In the genomic region with DNA sequence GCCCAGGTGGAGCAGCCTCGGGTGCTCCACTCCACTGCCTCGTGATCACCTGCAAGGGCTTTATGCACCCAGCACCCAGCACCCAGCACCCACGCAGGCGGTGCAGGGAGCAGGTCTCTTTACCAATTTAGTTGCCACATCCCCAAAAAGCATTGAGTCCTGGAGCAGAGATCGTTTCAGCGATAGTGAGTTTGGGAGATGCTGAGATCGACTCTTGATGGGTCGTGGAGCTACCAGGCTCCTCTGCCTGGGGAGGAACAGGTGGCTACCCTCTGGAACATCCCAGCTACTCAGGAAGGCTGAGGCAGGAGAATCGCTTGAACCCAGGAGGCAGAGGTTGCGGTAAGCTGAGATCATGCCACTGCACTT, we compare ENCODE assay signal across 1 cellular context.
TF ChIP-seq lines count a peak whose summit lies in the region.

No MANE protein-coding gene starts in this region.

TF ChIP-seq in H1, 55 proteins besides CTCF, POLR2A, EP300 and RAD21 (continued from another document):
- no peak for TF ChIP-seq RFX5 (IDR thresholded peaks at IDR 0.05; ENCODE audit: borderline replicate concordance, low read depth, low read length)
- TF ChIP-seq CBX5 (IDR thresholded peaks at IDR 0.05; ENCODE audit: low read depth, low read length): no peak
- no peak for TF ChIP-seq TAF7 (optimal IDR thresholded peaks at IDR 0.05; ENCODE audit: borderline replicate concordance, low read depth, low read length)
- TF ChIP-seq CREB1 (IDR thresholded peaks at IDR 0.05): no peak
- TF ChIP-seq SUZ12 (IDR thresholded peaks at IDR 0.05; ENCODE audit: low read length): no peak
- TF ChIP-seq ZNF274 (IDR thresholded peaks at IDR 0.05; ENCODE audit: borderline replicate concordance, extremely low read depth, low read length): no peak
TF ChIP-seq in H1: peak in this region for 0.
